ENCODE assay signal across 5 cellular contexts in the genomic region with DNA sequence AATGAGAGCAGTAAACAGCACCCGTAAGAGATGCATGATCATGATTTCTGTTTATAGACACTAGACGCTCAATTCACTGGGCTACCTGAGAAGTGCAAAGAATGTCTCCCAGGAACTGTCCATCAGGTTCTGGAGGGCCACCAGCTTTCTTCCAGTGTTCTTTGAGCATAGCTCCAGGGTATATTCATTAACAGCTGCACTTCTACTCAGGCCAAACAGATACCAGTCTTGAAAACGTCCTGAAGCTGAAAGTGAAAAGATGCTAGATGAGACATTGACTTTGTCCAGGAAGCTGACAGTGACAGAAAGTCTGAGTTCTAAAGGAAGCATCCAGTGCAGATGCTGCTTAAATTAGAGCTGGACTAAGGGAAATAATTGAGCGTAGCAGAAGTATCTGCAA.
"Had no signal": no experiment of that assay in that cellular context is flagged by ENCODE, and none has a peak within 500 bp of the region (broad histone marks: within the 10 kb centered on the region; RNA-seq: fewer than 3 reads in every experiment).

No MANE protein-coding gene starts in this region.

- H3K4me3 ChIP-seq: GM23338 had no signal

- ATAC-seq: GM23338, HepG2 had no signal

- DNase-seq: H9, HCEC 1CT, KBM-7 had no signal
